30 cellular contexts compared by ENCODE assay signal in genomic region chr1:115713906-115714305, GRCh38. TPM values are rescaled to one million over a fixed set of nuclear protein-coding genes. Genes with fewer than 3 reads are reported as not detected.
DNase-seq lines count a peak whose midpoint lies in the region; ATAC-seq and TF ChIP-seq lines count a peak whose summit lies in the region.
"Had no signal": no experiment of that assay in that cellular context is flagged by ENCODE, and none has a peak within 500 bp of the region (broad histone marks: within the 10 kb centered on the region; RNA-seq: fewer than 3 reads in every experiment).

No MANE protein-coding gene starts in this region.

- POLR2A ChIA-PET in Caco-2 (lab: Charles Lee) (no interaction called here), PC-9 (lab: Charles Lee; ENCODE audit: unreplicated experiment) (interaction anchor here (0.6 to 0.7 kb wide), 3 partner anchors 8 to 42 kb away, joined by 3 to 8 read pairs (median 3); no protein-coding TSS in a partner anchor)

- CTCF ChIA-PET in Caco-2 (lab: Charles Lee) (interaction anchor here (1.3 to 2.7 kb wide), 3 partner anchors 51 to 69 kb away, joined by 3 to 18 read pairs (median 4); no protein-coding TSS in a partner anchor), PC-9 (lab: Charles Lee) (interaction anchor here (0.5 to 2.6 kb wide), 3 partner anchors 50 to 260 kb away, joined by 3 to 12 read pairs (median 5); no protein-coding TSS in a partner anchor)

- H3F3A ChIP-seq in PC-9 (ENCODE audit: insufficient read depth, low read depth), result peaks cover 41% of the 10 kb centered on the region

- H3K27me3 ChIP-seq in Caco-2 (replicated peaks; ENCODE audit: control insufficient read depth, insufficient read depth, low read length), result no peaks in the 10 kb centered on the region
- H3K27me3 ChIP-seq in PC-9 (ENCODE audit: insufficient read depth, low read depth), result no peaks in the 10 kb centered on the region
- peaks cover 0 to 12% (median 0%) of the 10 kb centered on the region in 4 donors for H3K27me3 ChIP-seq in esophagus squamous epithelium
- H3K27me3 ChIP-seq: testis had no signal

- H3K4me3 ChIP-seq in Caco-2 (ENCODE audit: low read depth, low read length) (no peak overlapping the region), PC-9 (peak overlapping the region; percentile 26; the same call in 1 of the 2 replicates), esophagus squamous epithelium (no peak overlapping the region)
- H3K4me3 ChIP-seq: A549, lung, testis had no signal

- H3K27ac Mint-ChIP-seq in Caco-2 (ENCODE audit: unreplicated experiment) (peak overlapping the region; percentile 91), nephron (peak overlapping the region; percentile 80 to 86 (median 85))
- H3K27ac Mint-ChIP-seq: activated naive CD4-positive, alpha-beta T cell treated with anti-CD3 and anti-CD28 coated beads, Interleukin-2, amount 50 U/mL, for 72 hours; CD4-positive, alpha-beta T cell; nephron progenitor cell had no signal

- TF ChIP-seq POLR2A in esophagus squamous epithelium (IDR thresholded peaks at IDR 0.05), result no peak

- BruUV-seq in Caco-2 (replicated peaks; lab: Mats Ljungman, UMichigan) (no TSS peak), PC-9 (replicated peaks; lab: Mats Ljungman, UMichigan) (no TSS peak)

- H3K9me3 ChIP-seq in Caco-2, result peaks cover 8% of the 10 kb centered on the region
- H3K9me3 ChIP-seq in PC-9 (ENCODE audit: insufficient read depth, low read depth), result peaks cover 6% of the 10 kb centered on the region
- H3K9me3 ChIP-seq in esophagus squamous epithelium, result no peaks in the 10 kb centered on the region
- H3K9me3 ChIP-seq: A549, testis had no signal

- intact Hi-C loops in Caco-2 (cut with micrococcal nuclease; ENCODE audit: unreplicated experiment) (loop anchor here (2.0 kb wide), 2 partner anchors 51 to 105 kb away; no protein-coding TSS in a partner anchor), PC-9 (cut with micrococcal nuclease; ENCODE audit: unreplicated experiment) (loop anchor here (2.0 to 5.0 kb wide), 4 partner anchors 43 to 167 kb away; no protein-coding TSS in a partner anchor), esophagus squamous epithelium (cut with DNase I) (no loop called here), posterior cingulate gyrus (cut with DNase I) (no loop called here)

- peaks cover 15% of the 10 kb centered on the region for H3K36me3 Mint-ChIP-seq in Caco-2 (ENCODE audit: insufficient read depth, unreplicated experiment)
- H3K36me3 Mint-ChIP-seq in nephron (ENCODE audit: low read depth), result no peaks in the 10 kb centered on the region
- H3K36me3 Mint-ChIP-seq: activated naive CD4-positive, alpha-beta T cell treated with anti-CD3 and anti-CD28 coated beads, Interleukin-2, amount 50 U/mL, for 72 hours had no signal

- peaks cover 58% of the 10 kb centered on the region for H3K4me1 ChIP-seq in Caco-2
- peaks cover 64% of the 10 kb centered on the region for H3K4me1 ChIP-seq in PC-9 (replicated peaks; ENCODE audit: insufficient read depth)
- peaks cover 8 to 39% (median 17%) of the 10 kb centered on the region in 3 donors for H3K4me1 ChIP-seq in esophagus squamous epithelium
- H3K4me1 ChIP-seq: A549, testis had no signal

- no peaks in the 10 kb centered on the region for H3K9me2 ChIP-seq in PC-9 (ENCODE audit: insufficient read depth)

- TF ChIP-seq CTCF in Caco-2 (IDR thresholded peaks at IDR 0.05; ENCODE audit: insufficient read depth in 1 of 2, low read depth in 1 of 2, low read length in 1 of 2, severe bottlenecking in 1 of 2, unreplicated experiment in 1 of 2), result no peak
- TF ChIP-seq CTCF in PC-9 (conservative IDR thresholded peaks at IDR 0.05), result no peak
- TF ChIP-seq CTCF in esophagus squamous epithelium (IDR thresholded peaks at IDR 0.05), result no peak
- TF ChIP-seq CTCF in nephron (IDR thresholded peaks at IDR 0.05; ENCODE audit: unreplicated experiment in 3 of 3), result no peak

- H3K27ac ChIP-seq in PC-9 (peak overlapping the region; percentile 94), esophagus squamous epithelium (peak overlapping the region in 3 of 4 donors; percentile 37 to 74 (median 58))
- H3K27ac ChIP-seq: A549, testis had no signal

- H3K9me3 Mint-ChIP-seq in Caco-2 (ENCODE audit: unreplicated experiment) (peaks cover 10% of the 10 kb centered on the region), nephron (no peaks in the 10 kb centered on the region)
- H3K9me3 Mint-ChIP-seq: activated naive CD4-positive, alpha-beta T cell treated with anti-CD3 and anti-CD28 coated beads, Interleukin-2, amount 50 U/mL, for 72 hours; CD4-positive, alpha-beta T cell; nephron progenitor cell had no signal

- DNase-seq in Caco-2 (no peak), PC-9 (peak; percentile 37 to 75), esophagus squamous epithelium (lab: John Stamatoyannopoulos, UW) (no peak), DMS153 treated with DMSO at 0.1 percent for 48 hours (lab: John Stamatoyannopoulos, UW; ENCODE audit: unreplicated experiment) (no peak), NCI-H1048 (lab: John Stamatoyannopoulos, UW) (no peak), posterior cingulate gyrus (no peak)
- DNase-seq: activated CD4-positive, alpha-beta T cell treated with anti-CD3 and anti-CD28 coated beads for 48 hours; activated CD8-positive, alpha-beta memory T cell treated with anti-CD3 and anti-CD28 coated beads for 24 hours; activated effector memory CD4-positive, alpha-beta T cell treated with Interleukin-2 at 50 U/mL for 16 hours; amygdala; CD4-positive, alpha-beta T cell; Karpas-422; NCI-H1436; NCI-H2081; NCI-H226; nephron progenitor cell; SHP77 treated with DMSO at 0.1 percent for 48 hours; small intestine; stimulated activated CD4-positive, alpha-beta T cell treated with anti-CD3 and anti-CD28 coated beads, Interleukin-1b, Interleukin-23, amount 100 ng/mL, for 48 hours; stimulated activated naive CD4-positive, alpha-beta T cell treated with Interleukin-2 at 50 U/mL for 16 hours; T-helper 9 cell; testis had no signal

- H4K20me1 ChIP-seq in PC-9 (ENCODE audit: insufficient read depth), result no peaks in the 10 kb centered on the region

- 52 to 65% methylated on average over 5 of the region's 5 CpGs for WGBS in esophagus squamous epithelium, 2 donors

- 0 out of 2 replicates have a peak overlapping the region, but pooled peaks have one; percentile 37 for H2AFZ ChIP-seq in PC-9

- no peaks in the 10 kb centered on the region for H3K36me3 ChIP-seq in Caco-2 (ENCODE audit: control insufficient read depth, insufficient read depth, low read length)
- no peaks in the 10 kb centered on the region for H3K36me3 ChIP-seq in PC-9 (ENCODE audit: low read depth)
- H3K36me3 ChIP-seq in esophagus squamous epithelium, result no peaks in the 10 kb centered on the region

- ATAC-seq in HG02870 (IDR thresholded peaks at IDR 0.05; ENCODE audit: unreplicated experiment), result no peak
- ATAC-seq: activated naive CD4-positive, alpha-beta T cell treated with anti-CD3 and anti-CD28 coated beads, Interleukin-2, amount 50 U/mL, for 72 hours; Panc1 had no signal

- no peaks in the 10 kb centered on the region for H3K27me3 Mint-ChIP-seq in Caco-2 (ENCODE audit: insufficient read depth, unreplicated experiment)
- peaks cover 4% of the 10 kb centered on the region for H3K27me3 Mint-ChIP-seq in nephron (ENCODE audit: low read depth)

- no peaks in the 10 kb centered on the region for H3K79me2 ChIP-seq in PC-9 (ENCODE audit: low read depth)

- H3K4me3 Mint-ChIP-seq in Caco-2 (ENCODE audit: unreplicated experiment) (peak overlapping the region; percentile 53), nephron (no peak overlapping the region)
- H3K4me3 Mint-ChIP-seq: CD4-positive, alpha-beta T cell; nephron progenitor cell had no signal

- H3K4me2 ChIP-seq in PC-9, result peak overlapping the region; percentile 77
- H3K4me2 ChIP-seq: A549 had no signal

- peaks cover 35% of the 10 kb centered on the region for H3K4me1 Mint-ChIP-seq in Caco-2 (ENCODE audit: low read depth, unreplicated experiment)
- peaks cover 28% of the 10 kb centered on the region for H3K4me1 Mint-ChIP-seq in nephron

RNA-seq across cellular contexts. Expression of gene CASQ2, which starts 54.6 kb away (rescaled TPM):
- total RNA-seq in Caco-2 (2022) (0.18 TPM in 1 of 2 replicates, not detected in the other), PC-9 (2021) (not detected in 2 replicates), esophagus squamous epithelium (10 to 100 TPM in 1 of 4 donors, 1 to 10 TPM in 2, under 1 TPM in 1; 0.53 to 21.4 (median 4.1) TPM)
- total RNA-seq: activated naive CD4-positive, alpha-beta T cell treated with anti-CD3 and anti-CD28 coated beads, Interleukin-2, amount 50 U/mL, for 72 hours; CD4-positive, alpha-beta T cell; chondrocyte; osteocyte had no signal

Comparison
In these comparisons a context has a peak if more than half of its experiments do, and no peak if none do; other contexts are left out.
1. DNase-seq: peak in PC-9 (2 of 2); none in Caco-2 (0 of 2), esophagus squamous epithelium (single experiment), DMS153 treated with DMSO at 0.1 percent for 48 hours (single experiment), NCI-H1048 (single experiment) and posterior cingulate gyrus (0 of 10).
2. intact Hi-C loops: an anchor here in Caco-2 (2.0 kb wide) and PC-9 (2.0 to 5.0 kb wide); none called in esophagus squamous epithelium and posterior cingulate gyrus.